1 cellular context compared by ENCODE assay signal in the genomic region with DNA sequence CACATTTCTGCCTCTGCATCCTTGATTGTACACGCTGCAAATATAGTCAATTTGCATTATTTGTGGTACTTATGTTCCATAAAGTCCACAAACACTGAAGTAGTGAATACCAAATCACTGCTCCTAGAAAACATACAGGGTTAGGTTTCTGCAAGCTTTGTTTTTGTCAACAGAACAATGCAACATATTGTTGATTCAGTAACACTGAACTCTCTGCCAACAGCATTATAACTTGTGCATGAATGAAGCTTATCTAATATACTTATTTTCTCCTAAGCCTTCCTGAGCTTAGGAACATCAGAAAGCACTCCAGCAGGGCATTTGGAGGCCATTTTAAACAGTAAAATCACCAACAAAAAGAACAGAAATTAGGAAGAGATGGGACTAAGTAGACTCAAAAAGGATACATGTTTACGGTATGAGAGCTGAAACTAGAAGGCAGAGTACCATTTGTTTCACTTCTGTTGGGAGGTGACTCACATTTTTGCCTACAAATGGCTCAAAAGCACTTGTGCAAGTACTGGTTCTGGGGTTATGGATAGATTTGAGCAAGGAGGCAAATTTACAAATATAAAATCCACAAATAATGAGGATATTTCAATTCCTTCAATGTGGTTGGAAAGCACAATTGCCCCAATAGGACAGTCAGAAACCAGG.
TF ChIP-seq lines count a peak whose summit lies in the region.

No MANE protein-coding gene starts in this region.

TF ChIP-seq in HepG2, 621 proteins besides CTCF, POLR2A, EP300 and RAD21 (continued from another document):
- TF ChIP-seq, protein P1, sequence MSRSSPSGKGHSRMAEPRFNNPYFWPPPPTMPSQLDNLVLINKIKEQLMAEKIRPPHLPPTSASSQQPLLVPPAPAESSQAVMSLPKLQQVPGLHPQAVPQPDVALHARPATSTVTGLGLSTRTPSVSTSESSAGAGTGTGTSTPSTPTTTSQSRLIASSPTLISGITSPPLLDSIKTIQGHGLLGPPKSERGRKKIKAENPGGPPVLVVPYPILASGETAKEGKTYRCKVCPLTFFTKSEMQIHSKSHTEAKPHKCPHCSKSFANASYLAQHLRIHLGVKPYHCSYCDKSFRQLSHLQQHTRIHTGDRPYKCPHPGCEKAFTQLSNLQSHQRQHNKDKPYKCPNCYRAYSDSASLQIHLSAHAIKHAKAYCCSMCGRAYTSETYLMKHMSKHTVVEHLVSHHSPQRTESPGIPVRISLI (CRISPR knock-in tag; IDR thresholded peaks at IDR 0.05; ENCODE audit: borderline replicate concordance) = no peak
- no peak for TF ChIP-seq LCORL (IDR thresholded peaks at IDR 0.05)
- no peak for TF ChIP-seq LCORL (CRISPR knock-in tag; IDR thresholded peaks at IDR 0.05)
- no peak for TF ChIP-seq HNF4G (IDR thresholded peaks at IDR 0.05; ENCODE audit: borderline replicate concordance, low read depth, low read length)
- no peak for TF ChIP-seq HNF4G (CRISPR knock-in tag; IDR thresholded peaks at IDR 0.05; ENCODE audit: borderline replicate concordance, low read depth)
- no peak for TF ChIP-seq ZFP37 (CRISPR knock-in tag; IDR thresholded peaks at IDR 0.05; ENCODE audit: borderline replicate concordance)
- TF ChIP-seq CBX1 (IDR thresholded peaks at IDR 0.05; ENCODE audit: low read depth) = no peak
- TF ChIP-seq ARNT (IDR thresholded peaks at IDR 0.05) = no peak
- TF ChIP-seq, protein P2, sequence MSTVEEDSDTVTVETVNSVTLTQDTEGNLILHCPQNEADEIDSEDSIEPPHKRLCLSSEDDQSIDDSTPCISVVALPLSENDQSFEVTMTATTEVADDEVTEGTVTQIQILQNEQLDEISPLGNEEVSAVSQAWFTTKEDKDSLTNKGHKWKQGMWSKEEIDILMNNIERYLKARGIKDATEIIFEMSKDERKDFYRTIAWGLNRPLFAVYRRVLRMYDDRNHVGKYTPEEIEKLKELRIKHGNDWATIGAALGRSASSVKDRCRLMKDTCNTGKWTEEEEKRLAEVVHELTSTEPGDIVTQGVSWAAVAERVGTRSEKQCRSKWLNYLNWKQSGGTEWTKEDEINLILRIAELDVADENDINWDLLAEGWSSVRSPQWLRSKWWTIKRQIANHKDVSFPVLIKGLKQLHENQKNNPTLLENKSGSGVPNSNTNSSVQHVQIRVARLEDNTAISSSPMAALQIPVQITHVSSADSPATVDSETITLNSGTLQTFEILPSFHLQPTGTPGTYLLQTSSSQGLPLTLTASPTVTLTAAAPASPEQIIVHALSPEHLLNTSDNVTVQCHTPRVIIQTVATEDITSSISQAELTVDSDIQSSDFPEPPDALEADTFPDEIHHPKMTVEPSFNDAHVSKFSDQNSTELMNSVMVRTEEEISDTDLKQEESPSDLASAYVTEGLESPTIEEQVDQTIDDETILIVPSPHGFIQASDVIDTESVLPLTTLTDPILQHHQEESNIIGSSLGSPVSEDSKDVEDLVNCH (CRISPR knock-in tag; IDR thresholded peaks at IDR 0.05) = no peak
- TF ChIP-seq PCBP2 (optimal IDR thresholded peaks at IDR 0.05; ENCODE audit: low read depth, low read length, poor library complexity, severe bottlenecking) = no peak
- TF ChIP-seq CBX2 (IDR thresholded peaks at IDR 0.05; ENCODE audit: low read depth, low read length) = no peak
- no peak for TF ChIP-seq CBX2 (CRISPR knock-in tag; IDR thresholded peaks at IDR 0.05; ENCODE audit: low read depth)
